17 cellular contexts compared by ENCODE assay signal in genomic region chr4:182276214-182277109, GRCh38. TPM values are rescaled to one million over a fixed set of nuclear protein-coding genes. Genes with fewer than 3 reads are reported as not detected.
DNase-seq lines count a peak whose midpoint lies in the region; ATAC-seq and TF ChIP-seq lines count a peak whose summit lies in the region.
"Had no signal": no experiment of that assay in that cellular context is flagged by ENCODE, and none has a peak within 500 bp of the region (broad histone marks: within the 10 kb centered on the region; RNA-seq: fewer than 3 reads in every experiment).

No MANE protein-coding gene starts in this region.

- no peak overlapping the region for H3K4me3 ChIP-seq in HUES48 (ENCODE audit: low read depth, low read length)
- H3K4me3 ChIP-seq: SJSA1 had no signal

- no peak overlapping the region for H3K4me3 Mint-ChIP-seq in mesothelial cell of epicardium
- H3K4me3 Mint-ChIP-seq: CD4-positive, alpha-beta memory T cell had no signal

- H3K4me1 Mint-ChIP-seq in mesothelial cell of epicardium, result peaks cover 33% of the 10 kb centered on the region
- H3K4me1 Mint-ChIP-seq: CD4-positive, alpha-beta memory T cell had no signal

- peak overlapping the region; percentile 66 for H3K27ac ChIP-seq in HUES48 (ENCODE audit: low read depth, low read length)
- H3K27ac ChIP-seq: SJSA1 had no signal

- H3K36me3 ChIP-seq in HUES48 (ENCODE audit: control insufficient read depth, insufficient read depth, low read length), result no peaks in the 10 kb centered on the region
- H3K36me3 ChIP-seq: BE2C, SJSA1 had no signal

- no peak for TF ChIP-seq CTCF in mesothelial cell of epicardium (IDR thresholded peaks at IDR 0.05; ENCODE audit: unreplicated experiment)

- peak overlapping the region; percentile 64 for H3K27ac Mint-ChIP-seq in mesothelial cell of epicardium

- no peaks in the 10 kb centered on the region for H3K9me3 ChIP-seq in HUES48 (ENCODE audit: control insufficient read depth, insufficient read depth, low read length)
- H3K9me3 ChIP-seq: BE2C, SJSA1 had no signal

- ATAC-seq in SK-N-SH treated with all-trans-retinoic acid at 6 μM for 48 hours, result no peak
- no peak for ATAC-seq in GM18511 (IDR thresholded peaks at IDR 0.05; ENCODE audit: unreplicated experiment)
- no peak for ATAC-seq in HG02973 (IDR thresholded peaks at IDR 0.05; ENCODE audit: unreplicated experiment)

- H3K4me1 ChIP-seq in HUES48 (ENCODE audit: control insufficient read depth, insufficient read depth, low read length), result peaks cover 22% of the 10 kb centered on the region

- peaks cover 17% of the 10 kb centered on the region for H3K36me3 Mint-ChIP-seq in mesothelial cell of epicardium
- H3K36me3 Mint-ChIP-seq: CD4-positive, alpha-beta memory T cell had no signal

- H3K27me3 Mint-ChIP-seq in mesothelial cell of epicardium (ENCODE audit: low read depth), result peaks cover 2% of the 10 kb centered on the region

- DNase-seq in DMS79 (lab: John Stamatoyannopoulos, UW) (peak; percentile 9), mesothelial cell of epicardium (ENCODE audit: low spot score in 2 of 2, unreplicated experiment in 2 of 2) (no peak), SKM-1 (lab: John Stamatoyannopoulos, UW; ENCODE audit: unreplicated experiment) (no peak)
- DNase-seq: BE2C; CD4-positive, alpha-beta memory T cell; Kasumi-1; NCI-H2171; NCI-H524; NK-92 treated with Interleukin-12 subunit alpha and Interleukin-12 subunit beta, amount 100 ng/mL, for 24 hours; OCI-M1; RPMI8226; T-helper 1 cell had no signal

- H3K9ac ChIP-seq in HUES48 (ENCODE audit: low read depth, low read length), result no peak overlapping the region

- no peaks in the 10 kb centered on the region for H3K27me3 ChIP-seq in HUES48 (ENCODE audit: control insufficient read depth, insufficient read depth, low read length)
- H3K27me3 ChIP-seq: BE2C, SJSA1 had no signal

- peaks cover 20% of the 10 kb centered on the region for H3K9me3 Mint-ChIP-seq in mesothelial cell of epicardium

TF ChIP-seq in SK-N-SH treated with all-trans-retinoic acid at 6 μM for 48 hours, 23 proteins besides CTCF, POLR2A, EP300 and RAD21:
- TF ChIP-seq CREB5 (CRISPR knock-in tag; IDR thresholded peaks at IDR 0.05; ENCODE audit: low read depth) (peak; percentile 52; the same call in 1 of the 2 replicates), TCF4 (CRISPR knock-in tag; IDR thresholded peaks at IDR 0.05; ENCODE audit: borderline replicate concordance) (peak; percentile 57; the same call in 1 of the 2 replicates), SNAI2 (CRISPR knock-in tag; IDR thresholded peaks at IDR 0.05) (no peak), TSHZ2 (CRISPR knock-in tag; IDR thresholded peaks at IDR 0.05) (peak; percentile 39; the same call in 1 of the 2 replicates)
TF ChIP-seq in SK-N-SH treated with all-trans-retinoic acid at 6 μM for 48 hours: peak in this region for 3.

RNA-seq across cellular contexts. Expression of gene TENM3, which starts 33.3 kb away (rescaled TPM):
- 104 to 107 TPM (median 106 TPM) in 3 replicates for total RNA-seq in mesothelial cell of epicardium
- total RNA-seq: CD4-positive, alpha-beta memory T cell had no signal
